Comparison of ENCODE assay signal across 31 cellular contexts in genomic region chr9:123978981-123979380, GRCh38. TPM values are rescaled to one million over a fixed set of nuclear protein-coding genes. Genes with fewer than 3 reads are reported as not detected.
"Had no signal": no experiment of that assay in that cellular context is flagged by ENCODE, and none has a peak within 500 bp of the region (broad histone marks: within the 10 kb centered on the region; RNA-seq: fewer than 3 reads in every experiment).

No MANE protein-coding gene starts in this region.

- H3K27me3 ChIP-seq: right atrium auricular region, right lobe of liver had no signal

- DNase-seq: islet precursor cell; left ventricle myocardium inferior; mesendoderm; naive B cell; natural killer cell; nephron progenitor cell; occipital lobe; right lobe of liver; stimulated activated CD4-positive, alpha-beta T cell treated with anti-CD3 and anti-CD28 coated beads, Interleukin-1b, Interleukin-23, amount 100 ng/mL, for 48 hours; stimulated activated CD4-positive, alpha-beta T cell treated with anti-CD3 and anti-CD28 coated beads, Interleukin-2, amount 100 ng/mL, for 48 hours; stimulated activated CD4-positive, alpha-beta T cell treated with anti-CD3 and anti-CD28 coated beads, Interleukin-4, amount 100 ng/mL, for 4 hours; stimulated activated CD8-positive, alpha-beta memory T cell treated with anti-CD3 and anti-CD28 coated beads, Interleukin-4, amount 100 ng/mL, for 48 hours; stimulated activated naive CD4-positive, alpha-beta T cell treated with Interleukin-2 at 50 U/mL for 16 hours; stimulated activated naive CD8-positive, alpha-beta T cell treated with anti-CD3 and anti-CD28 coated beads, Interleukin-15, amount 100 ng/mL, for 72 hours; substantia nigra; trophoblast cell; upper lobe of right lung had no signal

- H3K4me3 ChIP-seq: left ventricle myocardium inferior, lung, neural progenitor cell, right atrium auricular region, right lobe of liver, smooth muscle cell, upper lobe of right lung had no signal

- H3K36me3 ChIP-seq: left ventricle myocardium inferior, neural progenitor cell, neutrophil, right atrium auricular region, right lobe of liver, upper lobe of right lung had no signal

- ATAC-seq: natural killer cell; right lobe of liver; stimulated activated memory B cell treated with anti-CD40 and anti-IgM and Interleukin-4, amounts not matched to agents 10 μg/mL and 1 μg/mL and 100 μg/mL, for 72 hours; stimulated activated naive CD8-positive, alpha-beta T cell treated with anti-CD3 and anti-CD28 coated beads, Interleukin-15, amount 100 ng/mL, for 72 hours; upper lobe of right lung had no signal

- H3K4me1 ChIP-seq: left ventricle myocardium inferior, neural progenitor cell, parathyroid adenoma, right atrium auricular region, right lobe of liver, upper lobe of right lung had no signal

- H3K27ac ChIP-seq: left ventricle myocardium inferior, neural progenitor cell, neutrophil, parathyroid adenoma, right atrium auricular region, right lobe of liver, upper lobe of right lung had no signal

- H3K9me3 ChIP-seq: left ventricle myocardium inferior, neutrophil, right atrium auricular region, right lobe of liver, upper lobe of right lung had no signal

RNA-seq across cellular contexts. Expression of gene LHX2, which starts 32.6 kb away (rescaled TPM):
- total RNA-seq: kidney epithelial cell, left ventricle myocardium inferior, mesothelial cell of epicardium, mononuclear cell, natural killer cell, osteocyte, posterior vena cava, pulmonary artery endothelial cell, renal cortical epithelial cell, smooth muscle cell, upper lobe of right lung had no signal
